In the genomic region with DNA sequence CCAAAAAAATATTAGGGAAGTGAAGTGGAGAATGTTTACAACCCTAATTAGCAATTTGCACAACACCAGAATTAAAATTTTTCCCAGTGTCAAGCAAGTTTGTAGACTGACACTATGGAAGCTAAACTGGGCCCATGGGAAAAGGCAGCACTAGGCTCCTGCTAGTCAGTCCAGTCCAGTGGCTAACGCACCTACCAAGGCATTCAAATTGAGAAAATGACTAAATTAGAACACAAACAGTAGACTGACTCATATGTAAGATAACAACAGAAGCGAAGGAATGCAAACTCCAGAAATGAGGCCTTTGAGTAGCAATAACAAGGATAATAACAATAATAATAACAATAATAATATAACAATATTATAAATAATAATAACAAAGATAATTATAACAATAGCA, we compare ENCODE assay signal across 20 cellular contexts.
"Had no signal": no experiment of that assay in that cellular context is flagged by ENCODE, and none has a peak within 500 bp of the region (broad histone marks: within the 10 kb centered on the region; RNA-seq: fewer than 3 reads in every experiment).

No MANE protein-coding gene starts in this region.

- H3K27me3 ChIP-seq: gastrocnemius medialis, neutrophil, right lobe of liver, suprapubic skin, thyroid gland had no signal

- H3K36me3 Mint-ChIP-seq: naive thymus-derived CD8-positive, alpha-beta T cell; stimulated activated effector memory CD8-positive, alpha-beta T cell treated with anti-CD3 and anti-CD28 coated beads, Interleukin-12 subunit alpha, Interleukin-12 subunit beta, amount 100 ng/mL, for 72 hours; type B pancreatic cell had no signal

- H3K36me3 ChIP-seq: gastrocnemius medialis, heart right ventricle, neutrophil, right lobe of liver, suprapubic skin, thyroid gland had no signal

- H3K9me3 ChIP-seq: gastrocnemius medialis, heart right ventricle, mucosa of descending colon, neutrophil, psoas muscle, right lobe of liver, suprapubic skin, thyroid gland had no signal

- H3K4me3 ChIP-seq: gastrocnemius medialis, heart right ventricle, mucosa of descending colon, psoas muscle, right lobe of liver, suprapubic skin, thyroid gland had no signal

- H3K4me1 ChIP-seq: gastrocnemius medialis, heart right ventricle, psoas muscle, right lobe of liver, suprapubic skin, thyroid gland had no signal

- H3K4me1 Mint-ChIP-seq: naive thymus-derived CD8-positive, alpha-beta T cell; stimulated activated effector memory CD8-positive, alpha-beta T cell treated with anti-CD3 and anti-CD28 coated beads, Interleukin-12 subunit alpha, Interleukin-12 subunit beta, amount 100 ng/mL, for 72 hours had no signal

- DNase-seq: dermis blood vessel endothelial cell; erythroblast; gastrocnemius medialis; heart right ventricle; hypothalamus; islet precursor cell; mucosa of descending colon; naive thymus-derived CD8-positive, alpha-beta T cell; psoas muscle; retina; right lobe of liver; stimulated activated CD4-positive, alpha-beta T cell treated with anti-CD3 and anti-CD28 coated beads, Interleukin-4, amount 100 ng/mL, for 1 hour; stimulated activated CD8-positive, alpha-beta memory T cell treated with anti-CD3 and anti-CD28 coated beads, Interleukin-4, amount 100 ng/mL, for 48 hours; stimulated activated naive CD8-positive, alpha-beta T cell treated with anti-CD3 and anti-CD28 coated beads, Interleukin-15, Interleukin-2, amounts not matched to agents 100 U/mL and 50 U/mL, for 24 hours; thyroid gland had no signal

- ATAC-seq: gastrocnemius medialis; heart right ventricle; left lobe of liver; mucosa of descending colon; naive thymus-derived CD8-positive, alpha-beta T cell; psoas muscle; right lobe of liver; stimulated activated effector memory CD8-positive, alpha-beta T cell treated with anti-CD3 and anti-CD28 coated beads, Interleukin-12 subunit alpha, Interleukin-12 subunit beta, amount 100 ng/mL, for 72 hours; stimulated activated naive CD8-positive, alpha-beta T cell treated with anti-CD3 and anti-CD28 coated beads, Interleukin-15, Interleukin-2, amounts not matched to agents 100 U/mL and 50 U/mL, for 24 hours had no signal

- H3K27ac Mint-ChIP-seq: naive thymus-derived CD8-positive, alpha-beta T cell; stimulated activated effector memory CD8-positive, alpha-beta T cell treated with anti-CD3 and anti-CD28 coated beads, Interleukin-12 subunit alpha, Interleukin-12 subunit beta, amount 100 ng/mL, for 72 hours; type B pancreatic cell had no signal

- H3K9me3 Mint-ChIP-seq: naive thymus-derived CD8-positive, alpha-beta T cell; stimulated activated effector memory CD8-positive, alpha-beta T cell treated with anti-CD3 and anti-CD28 coated beads, Interleukin-12 subunit alpha, Interleukin-12 subunit beta, amount 100 ng/mL, for 72 hours; type B pancreatic cell had no signal

- H3K27ac ChIP-seq: gastrocnemius medialis, heart right ventricle, neutrophil, psoas muscle, right lobe of liver, suprapubic skin, thyroid gland had no signal

- H3K4me3 Mint-ChIP-seq: naive thymus-derived CD8-positive, alpha-beta T cell; stimulated activated effector memory CD8-positive, alpha-beta T cell treated with anti-CD3 and anti-CD28 coated beads, Interleukin-12 subunit alpha, Interleukin-12 subunit beta, amount 100 ng/mL, for 72 hours; type B pancreatic cell had no signal

- H3K27me3 Mint-ChIP-seq: type B pancreatic cell had no signal
